Comparison of ENCODE assay signal across 1 cellular context in the genomic region with DNA sequence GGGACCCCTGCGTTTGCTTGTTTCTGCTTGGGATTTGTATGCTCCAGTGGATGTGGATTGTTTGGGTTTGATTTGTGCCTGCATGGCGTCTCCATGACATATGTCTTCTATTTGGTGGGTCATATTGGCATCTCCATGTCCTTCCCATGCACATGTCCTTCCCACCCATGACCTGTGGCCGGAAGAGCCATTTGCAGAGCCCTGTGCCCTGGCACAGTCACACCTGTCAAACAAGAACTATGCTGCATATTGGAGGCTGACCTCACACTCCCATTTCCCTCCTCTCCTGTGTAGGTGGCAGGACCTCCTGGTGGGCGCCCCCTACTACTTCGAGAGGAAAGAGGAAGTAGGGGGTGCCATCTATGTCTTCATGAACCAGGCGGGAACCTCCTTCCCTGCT.
A peak's percentile ranks its signal among the peaks of the same experiment; 100 is the strongest.
TF ChIP-seq lines count a peak whose summit lies in the region.

No MANE protein-coding gene starts in this region.

TF ChIP-seq in HepG2, 621 proteins besides CTCF, POLR2A, EP300 and RAD21:
- TF ChIP-seq ZSCAN31 (CRISPR knock-in tag; IDR thresholded peaks at IDR 0.05; ENCODE audit: low read depth) = no peak
- TF ChIP-seq, protein P1, sequence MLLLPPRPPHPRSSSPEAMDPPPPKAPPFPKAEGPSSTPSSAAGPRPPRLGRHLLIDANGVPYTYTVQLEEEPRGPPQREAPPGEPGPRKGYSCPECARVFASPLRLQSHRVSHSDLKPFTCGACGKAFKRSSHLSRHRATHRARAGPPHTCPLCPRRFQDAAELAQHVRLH (CRISPR knock-in tag; IDR thresholded peaks at IDR 0.05; ENCODE audit: borderline replicate concordance, low read depth) = no peak
- peak; percentile 99 for TF ChIP-seq ZNF331 (CRISPR knock-in tag; IDR thresholded peaks at IDR 0.05)
- no peak for TF ChIP-seq ZMYM3 (CRISPR knock-in tag; IDR thresholded peaks at IDR 0.05)
- no peak for TF ChIP-seq ZBTB38 (CRISPR knock-in tag; IDR thresholded peaks at IDR 0.05)
- TF ChIP-seq ZFYVE20 (CRISPR knock-in tag; IDR thresholded peaks at IDR 0.05; ENCODE audit: borderline replicate concordance, low read depth) = no peak
- TF ChIP-seq ZNF224 (CRISPR knock-in tag; IDR thresholded peaks at IDR 0.05) = no peak
